Comparison of ENCODE assay signal across 8 cellular contexts in the genomic region with DNA sequence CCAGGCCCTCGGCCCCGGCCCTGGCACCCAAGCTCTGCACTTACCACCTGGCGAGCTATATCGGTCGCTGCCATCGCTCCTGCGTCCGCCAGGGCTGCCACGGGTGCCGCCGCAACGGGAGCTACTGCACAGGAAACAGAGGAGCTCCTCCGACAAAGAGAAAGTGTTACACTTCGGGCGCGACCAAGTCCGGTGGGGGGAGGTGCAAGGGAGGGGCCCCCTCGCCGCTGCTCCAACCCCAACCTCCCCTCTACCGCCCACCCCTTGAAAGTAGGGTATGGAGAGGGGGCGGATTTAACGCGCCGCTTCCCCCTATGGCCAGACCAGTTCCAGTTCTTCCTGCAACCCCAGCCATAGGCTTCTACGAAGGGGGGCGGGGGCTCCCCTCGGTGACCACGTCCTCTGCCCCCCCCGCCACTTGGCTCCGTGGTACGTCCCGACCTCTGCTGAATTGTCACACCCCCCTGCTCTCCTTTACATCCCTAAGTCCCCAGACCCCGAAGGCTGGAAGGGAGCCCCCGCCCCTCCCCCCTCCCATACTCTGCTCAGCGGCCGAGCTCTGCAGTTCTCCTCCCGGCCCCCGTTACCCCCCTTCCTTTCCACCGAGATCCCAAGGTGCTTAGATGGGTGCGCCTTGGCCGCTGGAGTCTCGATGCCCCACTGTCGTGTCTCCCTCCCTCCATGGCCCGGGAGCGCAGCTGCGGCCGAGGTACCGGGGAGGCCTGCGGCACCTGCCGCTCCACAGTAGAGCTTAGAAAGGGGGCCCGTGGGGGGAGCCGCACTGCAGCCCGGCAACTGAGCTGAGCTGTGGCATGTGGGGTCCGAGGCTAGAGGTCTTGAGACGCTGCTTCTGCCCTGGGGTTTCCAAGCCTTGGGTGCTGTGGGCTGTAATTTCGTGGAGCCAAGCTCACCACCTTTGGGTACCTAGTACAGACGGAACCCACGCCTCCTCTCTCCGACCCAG. TPM values are rescaled to one million over a fixed set of nuclear protein-coding genes. Genes with fewer than 3 reads are reported as not detected.
DNase-seq lines count a peak whose midpoint lies in the region; ATAC-seq and TF ChIP-seq lines count a peak whose summit lies in the region.

A gene (minus strand): TSS at position 137 of the 964 bp plus-strand sequence. CDS start 63 bp downstream, at position 74.

- H4K20me1 ChIP-seq in DND-41 (ENCODE audit: insufficient read depth, low read length), result peaks cover 21% of the 10 kb centered on the region

- H3K36me3 ChIP-seq in DND-41 (ENCODE audit: insufficient read depth, low read length) (peaks cover 12% of the 10 kb centered on the region), SJSA1 (no peaks in the 10 kb centered on the region), thoracic aorta (no peaks in the 10 kb centered on the region)

- H3K79me2 ChIP-seq in DND-41 (ENCODE audit: insufficient read depth, low read length), result peaks cover 55% of the 10 kb centered on the region

- H3K4me1 ChIP-seq in DND-41 (ENCODE audit: insufficient read depth, low read length), result peaks cover 43% of the 10 kb centered on the region
- H3K4me1 ChIP-seq in SJSA1 (replicated peaks), result peaks cover 4% of the 10 kb centered on the region; the same call in 1 of the 2 replicates
- no peaks in the 10 kb centered on the region for H3K4me1 ChIP-seq in thoracic aorta (ENCODE audit: control insufficient read depth in 1 of 2, low read depth in 2 of 2)

- TF ChIP-seq CTCF in DND-41 (IDR thresholded peaks at IDR 0.05; ENCODE audit: borderline replicate concordance, extremely low read depth, low read length, poor library complexity, severe bottlenecking) (peak; percentile 37), omental fat pad (IDR thresholded peaks at IDR 0.05) (no peak), thoracic aorta (IDR thresholded peaks at IDR 0.05) (no peak)

- peak within 1 kb of the TSS; percentile 95 for H3K27ac ChIP-seq in DND-41 (ENCODE audit: low read length)
- H3K27ac ChIP-seq in SJSA1, result peak within 1 kb of the TSS; percentile 71
- peak within 1 kb of the TSS in 1 of 2 donors; percentile 44 for H3K27ac ChIP-seq in thoracic aorta

- peak within 1 kb of the TSS; percentile 86 for H3K4me2 ChIP-seq in DND-41 (ENCODE audit: insufficient read depth, low read length)

- peak; percentile 92 for DNase-seq in DND-41
- peak; percentile 70 to 74 for DNase-seq in SJSA1 (ENCODE audit: low read depth in 1 of 2, low spot score in 2 of 2)
- peak; percentile 88 for DNase-seq in activated gamma-delta T cell treated with Interleukin-2 at 50 U/mL for 16 hours
- peak; percentile 28 for DNase-seq in globus pallidus (ENCODE audit: low spot score)
- no peak for DNase-seq in omental fat pad (ENCODE audit: low spot score)
- DNase-seq in thoracic aorta (ENCODE audit: low spot score), result peak; percentile 3

- H2AFZ ChIP-seq in DND-41 (ENCODE audit: low read depth, low read length), result peak within 1 kb of the TSS; percentile 75

- no peak for TF ChIP-seq RAD21 in Ishikawa (IDR thresholded peaks at IDR 0.05; ENCODE audit: low read depth)

- TF ChIP-seq EP300 in Ishikawa (IDR thresholded peaks at IDR 0.05; ENCODE audit: borderline replicate concordance), result no peak

- H3K9me3 ChIP-seq in DND-41 (ENCODE audit: insufficient read depth, low read length, severe bottlenecking), result no peaks in the 10 kb centered on the region
- H3K9me3 ChIP-seq in SJSA1 (replicated peaks), result no peaks in the 10 kb centered on the region
- no peaks in the 10 kb centered on the region for H3K9me3 ChIP-seq in thoracic aorta

- ATAC-seq in DND-41 (ENCODE audit: insufficient read depth, low read depth) (peak; percentile 81), GM21529 (IDR thresholded peaks at IDR 0.05; ENCODE audit: unreplicated experiment) (peak; percentile 69), omental fat pad (ENCODE audit: low FRiP score) (peak; percentile 64), thoracic aorta (ENCODE audit: insufficient number of reproducible peaks, low FRiP score, low read depth) (no peak)

- peak within 1 kb of the TSS; percentile 76 for H3K9ac ChIP-seq in DND-41 (ENCODE audit: low read depth, low read length)

- H3K4me3 ChIP-seq in DND-41 (ENCODE audit: low read depth in 1 of 2, low read length in 2 of 2), result peak within 1 kb of the TSS; percentile 75 to 81
- peak within 1 kb of the TSS; percentile 63 for H3K4me3 ChIP-seq in SJSA1
- peak within 1 kb of the TSS; percentile 82 for H3K4me3 ChIP-seq in thoracic aorta

- no peaks in the 10 kb centered on the region for H3K27me3 ChIP-seq in DND-41 (ENCODE audit: insufficient read depth, low read length, poor library complexity)
- no peaks in the 10 kb centered on the region for H3K27me3 ChIP-seq in SJSA1 (replicated peaks)
- H3K27me3 ChIP-seq in thoracic aorta (replicated peaks; ENCODE audit: insufficient read depth), result no peaks in the 10 kb centered on the region

TF ChIP-seq in Ishikawa, 13 proteins besides CTCF, POLR2A, EP300 and RAD21:
- TF ChIP-seq FOXM1 (IDR thresholded peaks at IDR 0.05; ENCODE audit: borderline replicate concordance, low read depth) (no peak), ZBTB7A (IDR thresholded peaks at IDR 0.05; ENCODE audit: low read depth) (no peak), CEBPB (IDR thresholded peaks at IDR 0.05) (no peak), TAF1 (IDR thresholded peaks at IDR 0.05; ENCODE audit: low read depth) (peak; percentile 33), TEAD4 (IDR thresholded peaks at IDR 0.05) (no peak)
- TF ChIP-seq, protein P1, sequence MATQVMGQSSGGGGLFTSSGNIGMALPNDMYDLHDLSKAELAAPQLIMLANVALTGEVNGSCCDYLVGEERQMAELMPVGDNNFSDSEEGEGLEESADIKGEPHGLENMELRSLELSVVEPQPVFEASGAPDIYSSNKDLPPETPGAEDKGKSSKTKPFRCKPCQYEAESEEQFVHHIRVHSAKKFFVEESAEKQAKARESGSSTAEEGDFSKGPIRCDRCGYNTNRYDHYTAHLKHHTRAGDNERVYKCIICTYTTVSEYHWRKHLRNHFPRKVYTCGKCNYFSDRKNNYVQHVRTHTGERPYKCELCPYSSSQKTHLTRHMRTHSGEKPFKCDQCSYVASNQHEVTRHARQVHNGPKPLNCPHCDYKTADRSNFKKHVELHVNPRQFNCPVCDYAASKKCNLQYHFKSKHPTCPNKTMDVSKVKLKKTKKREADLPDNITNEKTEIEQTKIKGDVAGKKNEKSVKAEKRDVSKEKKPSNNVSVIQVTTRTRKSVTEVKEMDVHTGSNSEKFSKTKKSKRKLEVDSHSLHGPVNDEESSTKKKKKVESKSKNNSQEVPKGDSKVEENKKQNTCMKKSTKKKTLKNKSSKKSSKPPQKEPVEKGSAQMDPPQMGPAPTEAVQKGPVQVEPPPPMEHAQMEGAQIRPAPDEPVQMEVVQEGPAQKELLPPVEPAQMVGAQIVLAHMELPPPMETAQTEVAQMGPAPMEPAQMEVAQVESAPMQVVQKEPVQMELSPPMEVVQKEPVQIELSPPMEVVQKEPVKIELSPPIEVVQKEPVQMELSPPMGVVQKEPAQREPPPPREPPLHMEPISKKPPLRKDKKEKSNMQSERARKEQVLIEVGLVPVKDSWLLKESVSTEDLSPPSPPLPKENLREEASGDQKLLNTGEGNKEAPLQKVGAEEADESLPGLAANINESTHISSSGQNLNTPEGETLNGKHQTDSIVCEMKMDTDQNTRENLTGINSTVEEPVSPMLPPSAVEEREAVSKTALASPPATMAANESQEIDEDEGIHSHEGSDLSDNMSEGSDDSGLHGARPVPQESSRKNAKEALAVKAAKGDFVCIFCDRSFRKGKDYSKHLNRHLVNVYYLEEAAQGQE (IDR thresholded peaks at IDR 0.05; ENCODE audit: low read depth), result no peak
- TF ChIP-seq, protein P2, sequence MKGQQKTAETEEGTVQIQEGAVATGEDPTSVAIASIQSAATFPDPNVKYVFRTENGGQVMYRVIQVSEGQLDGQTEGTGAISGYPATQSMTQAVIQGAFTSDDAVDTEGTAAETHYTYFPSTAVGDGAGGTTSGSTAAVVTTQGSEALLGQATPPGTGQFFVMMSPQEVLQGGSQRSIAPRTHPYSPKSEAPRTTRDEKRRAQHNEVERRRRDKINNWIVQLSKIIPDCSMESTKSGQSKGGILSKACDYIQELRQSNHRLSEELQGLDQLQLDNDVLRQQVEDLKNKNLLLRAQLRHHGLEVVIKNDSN (IDR thresholded peaks at IDR 0.05), result no peak

RNA-seq across cellular contexts. Expression of the gene that starts here (rescaled TPM):
- total RNA-seq in SJSA1 (2014; rRNA removed; shearing (Covaris generic)), result 12.9 and 21.2 TPM in 2 replicates
- total RNA-seq in omental fat pad (10 to 100 TPM; 13.9 to 19.2 (median 17.8) TPM), thoracic aorta (10 to 100 TPM in 1 of 2 donors, 1 to 10 TPM in 1; 9.3 to 25.5 TPM)
